In the genomic region with DNA sequence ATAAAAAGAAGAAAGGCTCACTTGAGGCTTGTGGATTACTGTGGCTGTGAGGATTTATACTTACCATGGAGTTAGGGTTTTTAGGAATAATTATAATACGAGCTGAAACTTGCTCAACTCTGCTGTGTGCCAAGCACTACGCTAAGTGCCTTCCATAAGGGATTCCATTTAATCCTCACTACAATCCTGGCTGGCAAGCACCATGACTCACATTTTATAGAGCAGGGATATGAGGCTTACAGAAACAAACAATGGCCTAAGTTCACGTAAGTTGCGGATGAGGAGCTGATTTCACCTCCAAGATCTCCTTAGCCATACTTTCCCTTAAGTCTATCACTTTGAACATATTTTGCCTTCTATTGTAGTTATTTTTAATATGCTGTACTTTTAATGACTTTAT, we compare ENCODE assay signal across 19 cellular contexts. TPM values are rescaled to one million over a fixed set of nuclear protein-coding genes. Genes with fewer than 3 reads are reported as not detected.
A peak's percentile ranks its signal among the peaks of the same experiment; 100 is the strongest.
DNase-seq lines count a peak whose midpoint lies in the region; ATAC-seq, FAIRE-seq and TF ChIP-seq lines count a peak whose summit lies in the region.
"Had no signal": no experiment of that assay in that cellular context is flagged by ENCODE, and none has a peak within 500 bp of the region (broad histone marks: within the 10 kb centered on the region; RNA-seq: fewer than 3 reads in every experiment).

No MANE protein-coding gene starts in this region.

- H3K27me3 ChIP-seq in thyroid gland: no peaks in the 10 kb centered on the region

- intact Hi-C loops in thyroid gland (cut with DNase I): no loop called here

- TF ChIP-seq POLR2A in thyroid gland (IDR thresholded peaks at IDR 0.05): no peak

- no peak overlapping the region for H3K4me3 ChIP-seq in thyroid gland (replicated peaks in 1 of 3)
- H3K4me3 ChIP-seq: SK-N-MC had no signal

- H3K36me3 ChIP-seq in thyroid gland: no peaks in the 10 kb centered on the region

- WGBS in thyroid gland, 2 donors: 90 to 91% methylated on average over 4 of the region's 4 CpGs

- TF ChIP-seq CTCF in thyroid gland (IDR thresholded peaks at IDR 0.05): no peak

- DNase-seq in NCI-H82 (lab: John Stamatoyannopoulos, UW) (peak; percentile 28), NCI-H82 treated with DMSO at 0.1 percent for 48 hours (lab: John Stamatoyannopoulos, UW; ENCODE audit: unreplicated experiment) (no peak), amniotic epithelial cell (ENCODE audit: low read depth) (peak; percentile 87), fibroblast of the conjunctiva (ENCODE audit: low read depth) (peak; percentile 36), urothelium cell line (ENCODE audit: low spot score) (peak; percentile 62), thyroid gland (no peak)
- DNase-seq: activated CD4-positive, alpha-beta T cell treated with anti-CD3 and anti-CD28 coated beads, Interleukin-2, amount 50 U/mL, for 48 hours; activated T-cell treated with anti-CD3 and anti-CD28 coated beads, Interleukin-2, amount 50 U/mL, for 4 hours; amygdala; hypothalamus; NCI-H1436 treated with DMSO at 0.1 percent for 48 hours; NCI-H2227 treated with DMSO at 0.1 percent for 48 hours; nucleus accumbens; stimulated activated naive CD4-positive, alpha-beta T cell had no signal

- no peak for FAIRE-seq in urothelium cell line (lab: Jason Lieb, UNC)

- no peak overlapping the region for H3K27ac ChIP-seq in thyroid gland
- H3K27ac ChIP-seq: KMS-11, SK-N-MC had no signal

- H3K9me3 ChIP-seq in thyroid gland: no peaks in the 10 kb centered on the region

- peaks cover 0 to 10% of the 10 kb centered on the region in 2 donors for H3K4me1 ChIP-seq in thyroid gland

- ATAC-seq in HG02759 (IDR thresholded peaks at IDR 0.05; ENCODE audit: unreplicated experiment): no peak
- ATAC-seq in HG03378 (IDR thresholded peaks at IDR 0.05; ENCODE audit: unreplicated experiment): no peak
- ATAC-seq: activated T-cell treated with anti-CD3 and anti-CD28 coated beads, Interleukin-2, amount 50 U/mL, for 4 hours; HCT116 had no signal

RNA-seq across cellular contexts. Expression of gene ARL8B, which starts 43.9 kb away (rescaled TPM):
- total RNA-seq in thyroid gland: 10 to 100 TPM; 51.2 to 75.9 (median 65.3) TPM

Comparison
In these comparisons a context has a peak if more than half of its experiments do, and no peak if none do; other contexts are left out.
1. DNase-seq: peak in NCI-H82 (single experiment), amniotic epithelial cell (single experiment), fibroblast of the conjunctiva (single experiment) and urothelium cell line (single experiment); none in NCI-H82 treated with DMSO at 0.1 percent for 48 hours (single experiment) and thyroid gland (0 of 2).